8 cellular contexts compared by ENCODE assay signal in the genomic region with DNA sequence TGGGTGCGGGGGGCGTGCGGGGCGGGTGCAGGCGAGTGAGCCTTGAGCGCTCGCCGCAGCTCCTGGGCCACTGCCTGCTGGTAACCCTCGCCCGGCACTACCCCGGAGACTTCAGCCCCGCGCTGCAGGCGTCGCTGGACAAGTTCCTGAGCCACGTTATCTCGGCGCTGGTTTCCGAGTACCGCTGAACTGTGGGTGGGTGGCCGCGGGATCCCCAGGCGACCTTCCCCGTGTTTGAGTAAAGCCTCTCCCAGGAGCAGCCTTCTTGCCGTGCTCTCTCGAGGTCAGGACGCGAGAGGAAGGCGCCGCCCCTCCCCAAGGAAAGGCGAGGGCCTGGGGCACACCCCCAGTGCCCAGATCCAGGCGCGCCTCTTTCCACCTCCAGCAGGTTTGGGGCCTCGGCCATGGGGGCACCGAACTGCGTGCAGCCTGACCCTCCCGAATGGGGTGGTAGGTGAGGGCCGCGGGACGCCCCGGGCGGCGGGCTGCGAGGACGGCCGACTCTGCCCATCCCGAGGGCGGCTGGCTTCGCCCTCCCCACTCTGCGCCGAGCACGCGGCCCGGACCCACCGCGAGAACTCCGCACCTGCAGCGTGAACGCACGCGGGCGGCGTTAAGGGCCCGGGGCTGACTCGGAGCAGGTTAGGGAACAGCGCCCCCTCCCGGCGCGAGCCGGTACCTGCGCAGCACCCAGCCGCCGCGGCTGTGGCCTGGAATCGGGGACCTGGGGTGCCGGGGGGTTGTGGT.
DNase-seq lines count a peak whose midpoint lies in the region; ATAC-seq and TF ChIP-seq lines count a peak whose summit lies in the region.

No MANE protein-coding gene starts in this region.

- peaks cover 6 to 16% of the 10 kb centered on the region in 2 experiments for H3K4me1 ChIP-seq in neutrophil (ENCODE audit: control insufficient read depth in 1 of 2, insufficient read depth in 1 of 2, low read depth in 1 of 2, low read length in 1 of 2)

- H3K27me3 ChIP-seq in neutrophil = peaks cover 57% of the 10 kb centered on the region

- TF ChIP-seq CTCF in GM10266 (IDR thresholded peaks at IDR 0.05; ENCODE audit: control insufficient read depth, insufficient read depth, low read depth, missing control alignments) = peak; percentile 98
- TF ChIP-seq CTCF in foreskin fibroblast (IDR thresholded peaks at IDR 0.05; ENCODE audit: low read depth, low read length) = peak; percentile 90
- TF ChIP-seq CTCF in neutrophil (IDR thresholded peaks at IDR 0.05) = peak; percentile 94

- no peaks in the 10 kb centered on the region for H3K9me3 ChIP-seq in neutrophil

- no peak overlapping the region for H3K27ac ChIP-seq in neutrophil
- no peak overlapping the region for H3K27ac ChIP-seq in substantia nigra (ENCODE audit: low read depth, low read length, poor library complexity, severe bottlenecking)

- DNase-seq in GM10266 (ENCODE audit: extremely low spot score) = peak; percentile 96
- peak; percentile 19 to 35 for DNase-seq in Kasumi-1 (lab: John Stamatoyannopoulos, UW)
- peak; percentile 83 to 89 for DNase-seq in SHP77 (lab: John Stamatoyannopoulos, UW)
- peak; percentile 94 for DNase-seq in activated effector memory CD4-positive, alpha-beta T cell treated with anti-CD3 and anti-CD28 coated beads, Interleukin-2, amount 50 U/mL, for 16 hours
- DNase-seq in foreskin fibroblast = peak; percentile 52 to 86
- DNase-seq in substantia nigra (lab: John Stamatoyannopoulos, UW) = peak in 37 of 49 donors; percentile 2 to 77 (median 33)

- H3K4me3 ChIP-seq in foreskin fibroblast (ENCODE audit: low read depth in 1 of 2, low read length in 2 of 2) (peak overlapping the region; percentile 10 to 35), neutrophil (ENCODE audit: low read depth in 1 of 2, low read length in 1 of 2) (peak overlapping the region in 1 of 2 experiments; percentile 53)

- no peak for ATAC-seq in GM21390 (IDR thresholded peaks at IDR 0.05; ENCODE audit: unreplicated experiment)

- H3K36me3 ChIP-seq in neutrophil = peaks cover 15% of the 10 kb centered on the region

Comparison
In these comparisons a context has a peak if more than half of its experiments do, and no peak if none do; other contexts are left out.
1. DNase-seq: peak in every context shown above with its lines; median percentile 96 in GM10266; 94 in activated effector memory CD4-positive, alpha-beta T cell treated with anti-CD3 and anti-CD28 coated beads, Interleukin-2, amount 50 U/mL, for 16 hours; 86 in SHP77; 69 in foreskin fibroblast; 33 in substantia nigra; 27 in Kasumi-1.